27 cellular contexts compared by ENCODE assay signal in the genomic region with DNA sequence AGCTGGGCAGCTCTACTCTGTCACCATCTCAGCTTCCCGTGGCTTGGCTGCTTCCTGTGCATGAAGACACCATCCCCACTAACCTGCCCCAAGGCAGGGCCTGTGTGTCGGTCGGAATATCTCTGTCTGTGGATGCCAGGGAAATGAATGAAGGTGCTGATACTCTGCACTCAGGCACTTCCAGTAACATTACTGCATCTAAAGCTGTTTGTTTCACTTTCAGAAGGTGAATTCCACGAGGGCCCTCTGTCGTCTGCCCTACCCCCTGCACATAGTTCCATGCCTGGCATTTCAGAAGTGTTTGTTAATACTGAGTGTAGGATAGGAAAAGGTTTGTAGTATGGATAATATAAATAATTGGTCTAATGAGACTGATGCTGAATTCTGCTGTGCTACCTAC.
"Had no signal": no experiment of that assay in that cellular context is flagged by ENCODE, and none has a peak within 500 bp of the region (broad histone marks: within the 10 kb centered on the region; RNA-seq: fewer than 3 reads in every experiment).

No MANE protein-coding gene starts in this region.

- H3K36me3 ChIP-seq: suprapubic skin, thoracic aorta, tibial artery, transverse colon, uterus, vagina had no signal

- H3K9me3 Mint-ChIP-seq: stimulated activated effector memory CD8-positive, alpha-beta T cell treated with anti-CD3 and anti-CD28 coated beads, Interleukin-12 subunit alpha, Interleukin-12 subunit beta, amount 100 ng/mL, for 72 hours; stimulated activated memory B cell treated with anti-CD40 and anti-IgM and Interleukin-4, amounts not matched to agents 10 μg/mL and 1 μg/mL and 100 μg/mL, for 72 hours; stimulated activated naive B cell treated with anti-CD40 and anti-IgM and Interleukin-4, amounts not matched to agents 10 μg/mL and 1 μg/mL and 100 μg/mL, for 72 hours; stimulated activated naive CD8-positive, alpha-beta T cell treated with anti-CD3 and anti-CD28 coated beads, Interleukin-15, amount 100 ng/mL, for 72 hours; stimulated activated naive CD8-positive, alpha-beta T cell treated with anti-CD3 and anti-CD28 coated beads, Interleukin-15, Interleukin-2, amounts not matched to agents 100 ng/mL and 50 ng/mL, for 24 hours; type B pancreatic cell had no signal

- H3K27ac Mint-ChIP-seq: stimulated activated effector memory CD8-positive, alpha-beta T cell treated with anti-CD3 and anti-CD28 coated beads, Interleukin-12 subunit alpha, Interleukin-12 subunit beta, amount 100 ng/mL, for 72 hours; stimulated activated memory B cell treated with anti-CD40 and anti-IgM and Interleukin-4, amounts not matched to agents 10 μg/mL and 1 μg/mL and 100 μg/mL, for 72 hours; stimulated activated naive B cell treated with anti-CD40 and anti-IgM and Interleukin-4, amounts not matched to agents 10 μg/mL and 1 μg/mL and 100 μg/mL, for 72 hours; stimulated activated naive CD8-positive, alpha-beta T cell treated with anti-CD3 and anti-CD28 coated beads, Interleukin-15, Interleukin-2, amounts not matched to agents 100 ng/mL and 50 ng/mL, for 24 hours; type B pancreatic cell had no signal

- H3K4me1 ChIP-seq: stomach, suprapubic skin, testis, tibial nerve, transverse colon, upper lobe of left lung, uterus, vagina had no signal

- DNase-seq: stimulated activated CD4-positive, alpha-beta T cell treated with anti-CD3 and anti-CD28 coated beads, Interleukin-1b, Interleukin-23, amount 100 ng/mL, for 48 hours; stimulated activated CD4-positive, alpha-beta T cell treated with anti-CD3 and anti-CD28 coated beads, Interleukin-2, amount 100 ng/mL, for 24 hours; stimulated activated CD4-positive, alpha-beta T cell treated with anti-CD3 and anti-CD28 coated beads, Interleukin-2, amount 100 ng/mL, for 48 hours; stimulated activated CD4-positive, alpha-beta T cell treated with anti-CD3 and anti-CD28 coated beads, Interleukin-4, amount 100 ng/mL, for 1 hour; stimulated activated CD4-positive, alpha-beta T cell treated with anti-CD3 and anti-CD28 coated beads, Interleukin-4, amount 100 ng/mL, for 24 hours; stimulated activated CD4-positive, alpha-beta T cell treated with anti-CD3 and anti-CD28 coated beads, Interleukin-4, amount 100 ng/mL, for 4 hours; stimulated activated CD8-positive, alpha-beta memory T cell treated with anti-CD3 and anti-CD28 coated beads, Interleukin-4, amount 100 ng/mL, for 48 hours; stimulated activated naive B cell treated with anti-CD40 and anti-IgM and Interleukin-4, amounts not matched to agents 10 μg/mL and 1 μg/mL and 100 μg/mL, for 72 hours; stimulated activated naive CD4-positive, alpha-beta T cell; stimulated activated naive CD4-positive, alpha-beta T cell treated with Interleukin-2 at 50 U/mL for 16 hours; stimulated activated naive CD8-positive, alpha-beta T cell treated with anti-CD3 and anti-CD28 coated beads, Interleukin-15, amount 100 ng/mL, for 72 hours; stimulated activated naive CD8-positive, alpha-beta T cell treated with anti-CD3 and anti-CD28 coated beads, Interleukin-15, Interleukin-2, amounts not matched to agents 100 U/mL and 50 U/mL, for 24 hours; stomach; substantia nigra; testis; tibial artery; transverse colon; upper lobe of left lung; uterus had no signal

- H3K27me3 Mint-ChIP-seq: stimulated activated memory B cell treated with anti-CD40 and anti-IgM and Interleukin-4, amounts not matched to agents 10 μg/mL and 1 μg/mL and 100 μg/mL, for 72 hours; stimulated activated naive B cell treated with anti-CD40 and anti-IgM and Interleukin-4, amounts not matched to agents 10 μg/mL and 1 μg/mL and 100 μg/mL, for 72 hours; stimulated activated naive CD8-positive, alpha-beta T cell treated with anti-CD3 and anti-CD28 coated beads, Interleukin-15, amount 100 ng/mL, for 72 hours; stimulated activated naive CD8-positive, alpha-beta T cell treated with anti-CD3 and anti-CD28 coated beads, Interleukin-15, Interleukin-2, amounts not matched to agents 100 ng/mL and 50 ng/mL, for 24 hours had no signal

- H3K4me3 ChIP-seq: stomach, suprapubic skin, testis, thoracic aorta, tibial artery, tibial nerve, transverse colon, upper lobe of left lung, uterus, vagina had no signal

- ATAC-seq: stimulated activated effector memory CD8-positive, alpha-beta T cell treated with anti-CD3 and anti-CD28 coated beads, Interleukin-12 subunit alpha, Interleukin-12 subunit beta, amount 100 ng/mL, for 72 hours; stimulated activated memory B cell treated with anti-CD40 and anti-IgM and Interleukin-4, amounts not matched to agents 10 μg/mL and 1 μg/mL and 100 μg/mL, for 72 hours; stimulated activated naive B cell treated with anti-CD40 and anti-IgM and Interleukin-4, amounts not matched to agents 10 μg/mL and 1 μg/mL and 100 μg/mL, for 72 hours; stimulated activated naive CD8-positive, alpha-beta T cell treated with anti-CD3 and anti-CD28 coated beads, Interleukin-15, amount 100 ng/mL, for 72 hours; stimulated activated naive CD8-positive, alpha-beta T cell treated with anti-CD3 and anti-CD28 coated beads, Interleukin-15, Interleukin-2, amounts not matched to agents 100 U/mL and 50 U/mL, for 24 hours had no signal

- H3K4me1 Mint-ChIP-seq: stimulated activated effector memory CD8-positive, alpha-beta T cell treated with anti-CD3 and anti-CD28 coated beads, Interleukin-12 subunit alpha, Interleukin-12 subunit beta, amount 100 ng/mL, for 72 hours; stimulated activated memory B cell treated with anti-CD40 and anti-IgM and Interleukin-4, amounts not matched to agents 10 μg/mL and 1 μg/mL and 100 μg/mL, for 72 hours; stimulated activated naive CD8-positive, alpha-beta T cell treated with anti-CD3 and anti-CD28 coated beads, Interleukin-15, amount 100 ng/mL, for 72 hours had no signal

- H3K36me3 Mint-ChIP-seq: stimulated activated effector memory CD8-positive, alpha-beta T cell treated with anti-CD3 and anti-CD28 coated beads, Interleukin-12 subunit alpha, Interleukin-12 subunit beta, amount 100 ng/mL, for 72 hours had no signal

- H3K9me3 ChIP-seq: stomach, suprapubic skin, testis, thoracic aorta, tibial artery, tibial nerve, transverse colon, upper lobe of left lung, uterus, vagina had no signal

- H3K4me3 Mint-ChIP-seq: stimulated activated effector memory CD8-positive, alpha-beta T cell treated with anti-CD3 and anti-CD28 coated beads, Interleukin-12 subunit alpha, Interleukin-12 subunit beta, amount 100 ng/mL, for 72 hours; stimulated activated memory B cell treated with anti-CD40 and anti-IgM and Interleukin-4, amounts not matched to agents 10 μg/mL and 1 μg/mL and 100 μg/mL, for 72 hours; stimulated activated naive B cell treated with anti-CD40 and anti-IgM and Interleukin-4, amounts not matched to agents 10 μg/mL and 1 μg/mL and 100 μg/mL, for 72 hours; stimulated activated naive CD8-positive, alpha-beta T cell treated with anti-CD3 and anti-CD28 coated beads, Interleukin-15, amount 100 ng/mL, for 72 hours; stimulated activated naive CD8-positive, alpha-beta T cell treated with anti-CD3 and anti-CD28 coated beads, Interleukin-15, Interleukin-2, amounts not matched to agents 100 ng/mL and 50 ng/mL, for 24 hours; type B pancreatic cell had no signal

- H3K27me3 ChIP-seq: stomach, suprapubic skin, testis, tibial artery, tibial nerve, transverse colon, upper lobe of left lung, uterus, vagina had no signal

- H3K27ac ChIP-seq: stomach, suprapubic skin, testis, thoracic aorta, tibial artery, tibial nerve, transverse colon, upper lobe of left lung, uterus, vagina had no signal
